In genomic region chr13:26961890-26962615, GRCh38 we compare ENCODE assay signal across 1 cellular context.
TF ChIP-seq lines count a peak whose summit lies in the region.

No MANE protein-coding gene starts in this region.

TF ChIP-seq in HepG2, 621 proteins besides CTCF, POLR2A, EP300 and RAD21 (continued from another document and continues in another):
- TF ChIP-seq DMTF1 (CRISPR knock-in tag; IDR thresholded peaks at IDR 0.05) (no peak), PTBP1 (IDR thresholded peaks at IDR 0.05; ENCODE audit: low read depth, low read length, poor library complexity, severe bottlenecking) (no peak), PLSCR1 (CRISPR knock-in tag; IDR thresholded peaks at IDR 0.05; ENCODE audit: borderline replicate concordance) (no peak), PPARG (CRISPR knock-in tag; conservative IDR thresholded peaks at IDR 0.05) (no peak), PAWR (CRISPR knock-in tag; IDR thresholded peaks at IDR 0.05; ENCODE audit: borderline replicate concordance) (0 out of 2 replicates have a peak, but pooled peaks have one; percentile 31), ZBTB21 (CRISPR knock-in tag; IDR thresholded peaks at IDR 0.05) (no peak), GTF3A (CRISPR knock-in tag; conservative IDR thresholded peaks at IDR 0.05) (no peak), ZNF616 (CRISPR knock-in tag; IDR thresholded peaks at IDR 0.05; ENCODE audit: low read depth) (no peak), NONO (IDR thresholded peaks at IDR 0.05) (no peak), NONO (CRISPR knock-in tag; conservative IDR thresholded peaks at IDR 0.05) (no peak), FOXK1 (CRISPR knock-in tag; IDR thresholded peaks at IDR 0.05; ENCODE audit: borderline replicate concordance, low read depth) (peak; percentile 54; the same call in 1 of the 2 replicates), ZNF20 (CRISPR knock-in tag; IDR thresholded peaks at IDR 0.05) (no peak), SRSF1 (optimal IDR thresholded peaks at IDR 0.05; ENCODE audit: low read depth, low read length) (no peak), ZNF589 (CRISPR knock-in tag; conservative IDR thresholded peaks at IDR 0.05) (no peak), ZNF329 (CRISPR knock-in tag; IDR thresholded peaks at IDR 0.05; ENCODE audit: low read depth) (no peak), MTA3 (CRISPR knock-in tag; IDR thresholded peaks at IDR 0.05) (no peak), KDM1A (CRISPR knock-in tag; IDR thresholded peaks at IDR 0.05) (no peak; the same call in 1 of the 2 replicates), ATM (IDR thresholded peaks at IDR 0.05; ENCODE audit: borderline replicate concordance) (no peak), NFYB (CRISPR knock-in tag; IDR thresholded peaks at IDR 0.05) (peak; percentile 46; the same call in 1 of the 2 replicates), KDM3A (CRISPR knock-in tag; IDR thresholded peaks at IDR 0.05; ENCODE audit: low read depth) (no peak), POLR2AphosphoS2 (IDR thresholded peaks at IDR 0.05; ENCODE audit: low read depth, low read length) (no peak), SMYD3 (CRISPR knock-in tag; IDR thresholded peaks at IDR 0.05) (no peak), ZNF704 (CRISPR knock-in tag; IDR thresholded peaks at IDR 0.05; ENCODE audit: borderline replicate concordance) (no peak), MEIS1 (CRISPR knock-in tag; IDR thresholded peaks at IDR 0.05; ENCODE audit: borderline replicate concordance) (peak; percentile 100), TBP (CRISPR knock-in tag; IDR thresholded peaks at IDR 0.05) (no peak), ZNF124 (CRISPR knock-in tag; IDR thresholded peaks at IDR 0.05) (0 out of 2 replicates have a peak, but pooled peaks have one; percentile 22), ZFAT (CRISPR knock-in tag; conservative IDR thresholded peaks at IDR 0.05) (no peak), ZNF761 (CRISPR knock-in tag; conservative IDR thresholded peaks at IDR 0.05) (0 out of 2 replicates have a peak, but pooled peaks have one; percentile 17), HNF4A (CRISPR knock-in tag; IDR thresholded peaks at IDR 0.05) (peak; percentile 52; the same call in 1 of the 2 replicates), RXRB (CRISPR knock-in tag; IDR thresholded peaks at IDR 0.05; ENCODE audit: borderline replicate concordance) (peak; percentile 80; the same call in 1 of the 2 replicates), ZNF143 (CRISPR knock-in tag; IDR thresholded peaks at IDR 0.05) (0 out of 2 replicates have a peak, but pooled peaks have one; percentile 9), MTERF4 (CRISPR knock-in tag; IDR thresholded peaks at IDR 0.05) (no peak), RNF2 (conservative IDR thresholded peaks at IDR 0.05; ENCODE audit: low read depth) (no peak; the same call in 1 of the 2 replicates), ZNF782 (CRISPR knock-in tag; IDR thresholded peaks at IDR 0.05; ENCODE audit: borderline replicate concordance) (no peak), ZZZ3 (CRISPR knock-in tag; IDR thresholded peaks at IDR 0.05; ENCODE audit: borderline replicate concordance) (no peak), PAX8 (CRISPR knock-in tag; IDR thresholded peaks at IDR 0.05; ENCODE audit: borderline replicate concordance) (no peak), CAMTA2 (CRISPR knock-in tag; IDR thresholded peaks at IDR 0.05; ENCODE audit: borderline replicate concordance) (no peak), TBX3 (IDR thresholded peaks at IDR 0.05; ENCODE audit: borderline replicate concordance) (no peak), MXD1 (CRISPR knock-in tag; IDR thresholded peaks at IDR 0.05) (0 out of 2 replicates have a peak, but pooled peaks have one; percentile 45), RARA (CRISPR knock-in tag; IDR thresholded peaks at IDR 0.05) (peak; percentile 84), NR2F1 (CRISPR knock-in tag; IDR thresholded peaks at IDR 0.05) (peak in 1 of 2 experiments; percentile 39; a peak in 1 of 4 replicates), SP2 (CRISPR knock-in tag; IDR thresholded peaks at IDR 0.05) (no peak), ZKSCAN5 (CRISPR knock-in tag; IDR thresholded peaks at IDR 0.05) (no peak), ZNF747 (CRISPR knock-in tag; IDR thresholded peaks at IDR 0.05; ENCODE audit: borderline replicate concordance) (peak; percentile 54; the same call in 1 of the 2 replicates), ZNF484 (CRISPR knock-in tag; IDR thresholded peaks at IDR 0.05; ENCODE audit: borderline replicate concordance, low read depth) (no peak), DNMT3B (CRISPR knock-in tag; conservative IDR thresholded peaks at IDR 0.05) (no peak), ZNF607 (CRISPR knock-in tag; IDR thresholded peaks at IDR 0.05; ENCODE audit: borderline replicate concordance) (no peak; the same call in 1 of the 2 replicates), JUN (CRISPR knock-in tag; IDR thresholded peaks at IDR 0.05) (peak; percentile 91), U2AF2 (IDR thresholded peaks at IDR 0.05; ENCODE audit: low read depth, low read length) (no peak), NKX3-1 (CRISPR knock-in tag; IDR thresholded peaks at IDR 0.05) (no peak), SRY (CRISPR knock-in tag; IDR thresholded peaks at IDR 0.05) (no peak), ZNF772 (CRISPR knock-in tag; IDR thresholded peaks at IDR 0.05) (peak; percentile 73), CC2D1A (CRISPR knock-in tag; IDR thresholded peaks at IDR 0.05) (no peak), CBX2 (IDR thresholded peaks at IDR 0.05; ENCODE audit: low read depth, low read length) (no peak), CBX2 (CRISPR knock-in tag; IDR thresholded peaks at IDR 0.05; ENCODE audit: low read depth) (no peak), ZNF282 (IDR thresholded peaks at IDR 0.05; ENCODE audit: partially characterized antibody) (no peak), ZNF34 (CRISPR knock-in tag; IDR thresholded peaks at IDR 0.05; ENCODE audit: borderline replicate concordance) (no peak), ZC3H13 (CRISPR knock-in tag; IDR thresholded peaks at IDR 0.05) (no peak), ZNF543 (CRISPR knock-in tag; IDR thresholded peaks at IDR 0.05) (no peak; the same call in 1 of the 2 replicates), BRCA1 (CRISPR knock-in tag; IDR thresholded peaks at IDR 0.05) (no peak), ZNF644 (CRISPR knock-in tag; IDR thresholded peaks at IDR 0.05; ENCODE audit: low read depth) (no peak), DRAP1 (CRISPR knock-in tag; IDR thresholded peaks at IDR 0.05) (peak; percentile 56; the same call in 1 of the 2 replicates), ZNF383 (CRISPR knock-in tag; IDR thresholded peaks at IDR 0.05; ENCODE audit: borderline replicate concordance) (no peak), MAZ (IDR thresholded peaks at IDR 0.05; ENCODE audit: borderline replicate concordance, low read depth, low read length) (no peak), MAZ (CRISPR knock-in tag; IDR thresholded peaks at IDR 0.05; ENCODE audit: low read depth) (no peak), CHCHD3 (CRISPR knock-in tag; IDR thresholded peaks at IDR 0.05) (no peak), ZFP36 (IDR thresholded peaks at IDR 0.05; ENCODE audit: borderline replicate concordance, low read depth, low read length, partially characterized antibody) (no peak), THAP11 (CRISPR knock-in tag; IDR thresholded peaks at IDR 0.05) (no peak; the same call in 1 of the 2 replicates), SNAPC4 (CRISPR knock-in tag; IDR thresholded peaks at IDR 0.05) (no peak), PLRG1 (conservative IDR thresholded peaks at IDR 0.05) (no peak), ZNF263 (CRISPR knock-in tag; IDR thresholded peaks at IDR 0.05) (peak; percentile 47), ZNF576 (CRISPR knock-in tag; IDR thresholded peaks at IDR 0.05) (no peak), HMG20A (CRISPR knock-in tag; IDR thresholded peaks at IDR 0.05; ENCODE audit: borderline replicate concordance) (peak; percentile 68; the same call in 1 of the 2 replicates), SNAPC5 (CRISPR knock-in tag; IDR thresholded peaks at IDR 0.05; ENCODE audit: borderline replicate concordance) (no peak), IKZF4 (CRISPR knock-in tag; IDR thresholded peaks at IDR 0.05; ENCODE audit: borderline replicate concordance, low read depth, not compliant biosample characterization) (no peak), ZBTB42 (CRISPR knock-in tag; IDR thresholded peaks at IDR 0.05) (no peak), SNRNP70 (IDR thresholded peaks at IDR 0.05; ENCODE audit: low read depth, low read length) (no peak)
